ENCODE assay signal across 16 cellular contexts in the genomic region with DNA sequence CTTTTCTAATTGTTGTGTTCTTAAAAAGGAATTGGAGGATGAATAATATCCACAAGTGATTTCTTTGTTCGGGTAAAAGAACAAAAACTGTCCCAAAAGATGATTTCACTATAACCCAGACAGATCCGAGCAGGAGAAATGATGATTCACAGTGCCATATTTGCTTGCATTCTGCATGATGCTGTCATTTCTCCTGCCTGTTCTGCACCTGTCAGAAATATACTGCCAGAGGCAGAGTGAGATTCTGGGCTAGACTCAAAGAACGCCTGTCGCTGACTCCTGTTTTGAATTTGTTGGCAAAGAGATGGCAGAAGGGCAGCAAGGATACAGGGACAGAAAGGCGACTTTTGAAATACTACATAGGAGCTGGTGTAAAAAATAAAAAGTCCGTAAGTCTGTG. TPM values are rescaled to one million over a fixed set of nuclear protein-coding genes. Genes with fewer than 3 reads are reported as not detected.
DNase-seq lines count a peak whose midpoint lies in the region; ATAC-seq and TF ChIP-seq lines count a peak whose summit lies in the region.
"Had no signal": no experiment of that assay in that cellular context is flagged by ENCODE, and none has a peak within 500 bp of the region (broad histone marks: within the 10 kb centered on the region; RNA-seq: fewer than 3 reads in every experiment).

No MANE protein-coding gene starts in this region.

- peaks cover 3% of the 10 kb centered on the region for H3K27me3 Mint-ChIP-seq in neural progenitor cell (ENCODE audit: insufficient read depth, low read depth)

- no peaks in the 10 kb centered on the region for H3K36me3 Mint-ChIP-seq in neural progenitor cell

- no peaks in the 10 kb centered on the region for H3F3A ChIP-seq in neural progenitor cell (ENCODE audit: low read depth)

- no peak overlapping the region for H3K4me2 ChIP-seq in neural progenitor cell
- H3K4me2 ChIP-seq: BLaER1 treated with 17β-estradiol and CSF1 and Interleukin-3, amounts not matched to agents 10 nM and 100 nM had no signal

- no peaks in the 10 kb centered on the region for H3K4me1 ChIP-seq in neural progenitor cell
- H3K4me1 ChIP-seq: BLaER1 treated with 17β-estradiol and CSF1 and Interleukin-3, amounts not matched to agents 10 nM and 100 nM had no signal

- H3K27me3 ChIP-seq in neural progenitor cell: no peaks in the 10 kb centered on the region
- H3K27me3 ChIP-seq: BLaER1 treated with 17β-estradiol and CSF1 and Interleukin-3, amounts not matched to agents 10 nM and 100 nM had no signal

- H3K79me2 ChIP-seq in neural progenitor cell (ENCODE audit: low read depth): no peaks in the 10 kb centered on the region

- H3K9me3 Mint-ChIP-seq in neural progenitor cell: peaks cover 11% of the 10 kb centered on the region

- H3K27ac Mint-ChIP-seq in neural progenitor cell: peak overlapping the region; percentile 8

- intact Hi-C loops in posterior cingulate gyrus (cut with DNase I): no loop called here

- H4K20me1 ChIP-seq in neural progenitor cell (ENCODE audit: low read depth): no peaks in the 10 kb centered on the region
- H4K20me1 ChIP-seq: BLaER1 treated with 17β-estradiol and CSF1 and Interleukin-3, amounts not matched to agents 10 nM and 100 nM had no signal

- no peak for ATAC-seq in HG03354 (IDR thresholded peaks at IDR 0.05; ENCODE audit: poor library complexity, severe bottlenecking, unreplicated experiment)
- ATAC-seq: HCT116, Right ventricle myocardium inferior had no signal

- H3K9ac ChIP-seq in neural progenitor cell: no peak overlapping the region
- H3K9ac ChIP-seq: BLaER1 treated with 17β-estradiol and CSF1 and Interleukin-3, amounts not matched to agents 10 nM and 100 nM had no signal

- no peak overlapping the region for H3K4me3 Mint-ChIP-seq in neural progenitor cell

- H3K4me3 ChIP-seq in neural progenitor cell: no peak overlapping the region
- H3K4me3 ChIP-seq: BLaER1 treated with 17β-estradiol and CSF1 and Interleukin-3, amounts not matched to agents 10 nM and 100 nM had no signal

- no peaks in the 10 kb centered on the region for H3K9me3 ChIP-seq in neural progenitor cell (ENCODE audit: low read depth)
- H3K9me3 ChIP-seq: BLaER1 treated with 17β-estradiol and CSF1 and Interleukin-3, amounts not matched to agents 10 nM and 100 nM had no signal

- H2AFZ ChIP-seq in neural progenitor cell (replicated peaks): no peak overlapping the region

- DNase-seq in DMS 273 (lab: John Stamatoyannopoulos, UW; ENCODE audit: unreplicated experiment) (peak; percentile 29), DMS 273 treated with DMSO at 0.1 percent for 48 hours (lab: John Stamatoyannopoulos, UW) (no peak), NCI-H446 (lab: John Stamatoyannopoulos, UW) (peak; percentile 32 to 76), cerebellum (ENCODE audit: low spot score) (peak; percentile 48), neural progenitor cell (ENCODE audit: low spot score) (no peak), posterior cingulate gyrus (no peak), NCI-H146 (lab: John Stamatoyannopoulos, UW) (no peak)
- DNase-seq: NCI-H1436 treated with DMSO at 0.1 percent for 48 hours, NCI-H345, NCI-H748 treated with DMSO at 0.1 percent for 48 hours had no signal

- no peaks in the 10 kb centered on the region for H3K36me3 ChIP-seq in neural progenitor cell
- H3K36me3 ChIP-seq: BLaER1 treated with 17β-estradiol and CSF1 and Interleukin-3, amounts not matched to agents 10 nM and 100 nM had no signal

- H3K4me1 Mint-ChIP-seq in neural progenitor cell: peaks cover 19% of the 10 kb centered on the region

- H3K27ac ChIP-seq in neural progenitor cell: no peak overlapping the region
- H3K27ac ChIP-seq: 22Rv1; BLaER1 treated with 17β-estradiol and CSF1 and Interleukin-3, amounts not matched to agents 10 nM and 100 nM; HL-60 had no signal

- TF ChIP-seq CTCF in neural progenitor cell (IDR thresholded peaks at IDR 0.05): no peak

RNA-seq across cellular contexts. Expression of a gene that starts 34.6 kb away (rescaled TPM):
- total RNA-seq in cerebellum (0.18 TPM), neural progenitor cell (ENCODE audit: low replicate concordance) (0.65 TPM in 1 of 2 replicates, not detected in the other)
- total RNA-seq: Right ventricle myocardium inferior had no signal

Comparison
In these comparisons a context has a peak if more than half of its experiments do, and no peak if none do; other contexts are left out.
1. DNase-seq: peak in DMS 273 (single experiment), NCI-H446 (2 of 2) and cerebellum (single experiment); none in DMS 273 treated with DMSO at 0.1 percent for 48 hours (single experiment), neural progenitor cell (single experiment), posterior cingulate gyrus (0 of 10) and NCI-H146 (single experiment).